28 cellular contexts compared by ENCODE assay signal in genomic region chr20:54027704-54028103, GRCh38. TPM values are rescaled to one million over a fixed set of nuclear protein-coding genes. Genes with fewer than 3 reads are reported as not detected.
"Had no signal": no experiment of that assay in that cellular context is flagged by ENCODE, and none has a peak within 500 bp of the region (broad histone marks: within the 10 kb centered on the region; RNA-seq: fewer than 3 reads in every experiment).

No MANE protein-coding gene starts in this region.

- H3K27me3 ChIP-seq: neutrophil, pancreas, right lobe of liver, testis had no signal

- DNase-seq: central memory CD4-positive, alpha-beta T cell; dermis blood vessel endothelial cell; effector memory CD8-positive, alpha-beta T cell; erythroblast; esophagus squamous epithelium; foreskin melanocyte; glutamatergic neuron; heart right ventricle; immature natural killer cell; islet precursor cell; kidney glomerular epithelial cell; left lung; mesenchymal stem cell; natural killer cell; pancreas; right lobe of liver; small intestine; stimulated activated CD4-positive, alpha-beta T cell treated with anti-CD3 and anti-CD28 coated beads, Interleukin-15, amount 100 ng/mL, for 24 hours; stimulated activated CD4-positive, alpha-beta T cell treated with anti-CD3 and anti-CD28 coated beads, Interleukin-2, amount 100 ng/mL, for 48 hours; stimulated activated CD8-positive, alpha-beta memory T cell treated with anti-CD3 and anti-CD28 coated beads, Interleukin-4, amount 100 ng/mL, for 48 hours; stimulated activated naive CD4-positive, alpha-beta T cell; stimulated activated naive CD8-positive, alpha-beta T cell treated with anti-CD3 and anti-CD28 coated beads, Interleukin-15, amount 100 ng/mL, for 72 hours; testis; tibial artery had no signal

- H3K27ac ChIP-seq: coronary artery, esophagus squamous epithelium, heart right ventricle, left lung, neutrophil, pancreas, right lobe of liver, testis, tibial artery had no signal

- H3K4me3 ChIP-seq: coronary artery, esophagus squamous epithelium, heart right ventricle, left lung, pancreas, right lobe of liver, testis, tibial artery had no signal

- H3K36me3 ChIP-seq: esophagus squamous epithelium, heart right ventricle, left lung, neutrophil, pancreas, right lobe of liver, tibial artery had no signal

- ATAC-seq: effector memory CD8-positive, alpha-beta T cell; heart right ventricle; left lung; natural killer cell; pancreas; right lobe of liver; stimulated activated naive CD8-positive, alpha-beta T cell treated with anti-CD3 and anti-CD28 coated beads, Interleukin-15, amount 100 ng/mL, for 72 hours had no signal

- H3K9me3 ChIP-seq: esophagus squamous epithelium, left lung, neutrophil, pancreas, right lobe of liver, testis had no signal

- H3K4me1 ChIP-seq: esophagus squamous epithelium, heart right ventricle, left lung, pancreas, right lobe of liver, testis, tibial artery had no signal

RNA-seq across cellular contexts. Expression of gene BCAS1, which starts 42.7 kb away (rescaled TPM):
- total RNA-seq: dermis blood vessel endothelial cell, heart right ventricle, lung microvascular endothelial cell, neural crest cell had no signal
